8 cellular contexts compared by ENCODE assay signal in genomic region chr5:77129386-77129785, GRCh38. TPM values are rescaled to one million over a fixed set of nuclear protein-coding genes. Genes with fewer than 3 reads are reported as not detected.
DNase-seq lines count a peak whose midpoint lies in the region; ATAC-seq and TF ChIP-seq lines count a peak whose summit lies in the region.

No MANE protein-coding gene starts in this region.

- CTCF ChIA-PET in SK-N-SH (lab: Yijun Ruan, JAX) = interaction anchor here (0.9 to 2.8 kb wide), 12 partner anchors 9 to 363 kb away, joined by 3 to 15 read pairs (median 3); partner anchors contain the start of gene WDR41

- H3F3A ChIP-seq in SK-N-SH (replicated peaks; ENCODE audit: insufficient read depth) = peaks cover 15% of the 10 kb centered on the region

- H3K4me3 ChIP-seq in SK-N-SH (ENCODE audit: low read depth in 2 of 2, low read length in 1 of 2) (peak overlapping the region in 1 of 2 experiments; percentile 17; a peak in 1 of 4 replicates), hepatocyte (no peak overlapping the region), spleen (no peak overlapping the region)

- H3K79me2 ChIP-seq in SK-N-SH (ENCODE audit: insufficient read depth) = no peaks in the 10 kb centered on the region
- no peaks in the 10 kb centered on the region for H3K79me2 ChIP-seq in hepatocyte

- POLR2A ChIA-PET in SK-N-SH (lab: Yijun Ruan, JAX) = no interaction called here

- TF ChIP-seq CTCF in GM13977 (IDR thresholded peaks at IDR 0.05; ENCODE audit: extremely low read depth, insufficient read depth, missing control alignments) (peak; percentile 32), SK-N-SH (IDR thresholded peaks at IDR 0.05) (peak; percentile 62), hepatocyte (IDR thresholded peaks at IDR 0.05; ENCODE audit: poor library complexity) (peak; percentile 37), spleen (IDR thresholded peaks at IDR 0.05 in 8 of 11, conservative IDR thresholded peaks at IDR 0.05 in 3 of 11) (no peak)

- no peaks in the 10 kb centered on the region for H3K36me3 ChIP-seq in SK-N-SH (replicated peaks in 1 of 2; ENCODE audit: control insufficient read depth in 1 of 2, insufficient read depth in 2 of 2, low read length in 1 of 2)
- H3K36me3 ChIP-seq in hepatocyte (replicated peaks; ENCODE audit: insufficient read depth, low read depth) = no peaks in the 10 kb centered on the region
- no peaks in the 10 kb centered on the region for H3K36me3 ChIP-seq in spleen

- in situ Hi-C loops in GM13977 (cut with MboI; ENCODE audit: low pct_unique_long_range_greater_than_20kb, low sequenced_read_pairs, unreplicated experiment) = no loop called here

- H3K4me2 ChIP-seq in SK-N-SH (no peak overlapping the region), hepatocyte (no peak overlapping the region)

- WGBS in SK-N-SH (ENCODE audit: low lambda C conversion rate) = 85% methylated on average over 5 of the region's 5 CpGs
- WGBS in hepatocyte (ENCODE audit: low lambda C conversion rate, missing lambda C conversion rate) = 66% methylated on average over 5 of the region's 5 CpGs
- 63 to 76% (median 71%) methylated on average over 5 of the region's 5 CpGs for WGBS in spleen, 5 donors

- DNase-seq in AG20443 (ENCODE audit: low spot score) = peak; percentile 37
- no peak for DNase-seq in GM13977 (ENCODE audit: low spot score)
- peak; percentile 46 for DNase-seq in SK-N-SH
- DNase-seq in hepatocyte (ENCODE audit: low spot score) = peak; percentile 38
- DNase-seq in posterior vena cava (ENCODE audit: low spot score) = no peak
- DNase-seq in spleen = no peak

- ATAC-seq in HG02588 (IDR thresholded peaks at IDR 0.05; ENCODE audit: unreplicated experiment) (no peak), HG03378 (IDR thresholded peaks at IDR 0.05; ENCODE audit: unreplicated experiment) (no peak)

- H3K4me1 ChIP-seq in SK-N-SH (ENCODE audit: control insufficient read depth in 1 of 2, insufficient read depth in 2 of 2, low read depth in 1 of 2, low read length in 1 of 2) (0 out of 4 replicates have a peak, but pooled peaks cover 0 to 4% of the 10 kb centered on the region in 2 experiments), hepatocyte (ENCODE audit: insufficient read depth) (no peaks in the 10 kb centered on the region), spleen (no peaks in the 10 kb centered on the region)

- H3K9ac ChIP-seq in SK-N-SH = no peak overlapping the region

- peak; percentile 60 for TF ChIP-seq RAD21 in SK-N-SH (IDR thresholded peaks at IDR 0.05; ENCODE audit: low read length)

- H3K27me3 ChIP-seq in SK-N-SH (ENCODE audit: insufficient read depth) = peaks cover 51% of the 10 kb centered on the region
- no peaks in the 10 kb centered on the region for H3K27me3 ChIP-seq in hepatocyte
- no peaks in the 10 kb centered on the region for H3K27me3 ChIP-seq in spleen (replicated peaks in 1 of 7)

- H3K9me2 ChIP-seq in SK-N-SH (no peaks in the 10 kb centered on the region), hepatocyte (replicated peaks; ENCODE audit: insufficient read depth) (no peaks in the 10 kb centered on the region)

- H4K20me1 ChIP-seq in SK-N-SH (ENCODE audit: insufficient read depth) = peaks cover 18% of the 10 kb centered on the region
- H4K20me1 ChIP-seq in hepatocyte (ENCODE audit: insufficient read depth, poor library complexity, severe bottlenecking) = no peaks in the 10 kb centered on the region

- H3K27ac ChIP-seq in SK-N-SH (ENCODE audit: low read depth in 2 of 2, low read length in 1 of 2) = no peak overlapping the region
- H3K27ac ChIP-seq in hepatocyte = no peak overlapping the region
- H3K27ac ChIP-seq in spleen = no peak overlapping the region

- intact Hi-C loops in posterior vena cava (cut with DNase I) = no loop called here
- intact Hi-C loops in spleen (cut with DNase I; ENCODE audit: low total_unique reads) = no loop called here

- no peak overlapping the region for H2AFZ ChIP-seq in SK-N-SH (ENCODE audit: low read depth)
- H2AFZ ChIP-seq in hepatocyte = no peak overlapping the region

- TF ChIP-seq EP300 in SK-N-SH (IDR thresholded peaks at IDR 0.05; ENCODE audit: borderline replicate concordance in 1 of 2, low read depth in 1 of 2, low read length in 1 of 2) = no peak

- TF ChIP-seq POLR2A in spleen (IDR thresholded peaks at IDR 0.05) = no peak

- H3K9me3 ChIP-seq in SK-N-SH (no peaks in the 10 kb centered on the region), hepatocyte (ENCODE audit: low read depth) (no peaks in the 10 kb centered on the region), spleen (no peaks in the 10 kb centered on the region)

TF ChIP-seq in SK-N-SH, 30 proteins besides CTCF, POLR2A, EP300 and RAD21:
- peak; percentile 48 for TF ChIP-seq SMC3 (IDR thresholded peaks at IDR 0.05; ENCODE audit: low read depth, low read length)
- no peak for TF ChIP-seq USF2 (IDR thresholded peaks at IDR 0.05; ENCODE audit: borderline replicate concordance, low read depth, low read length)
- TF ChIP-seq TCF12 (IDR thresholded peaks at IDR 0.05) = no peak
- no peak for TF ChIP-seq FOXJ3 (CRISPR knock-in tag; IDR thresholded peaks at IDR 0.05)
- TF ChIP-seq REST (IDR thresholded peaks at IDR 0.05; ENCODE audit: low read depth, low read length) = no peak
- TF ChIP-seq YY1 (IDR thresholded peaks at IDR 0.05; ENCODE audit: low read depth) = no peak

RNA-seq across cellular contexts. Expression of gene ZBED3, which starts 42.3 kb away (rescaled TPM):
- 5.8 TPM in 2 replicates for polyA plus RNA-seq in SK-N-SH (2012; rRNA removed)
- 4.8 and 5.1 TPM in 2 replicates for polyA plus RNA-seq in SK-N-SH (2012; cell fraction: cytosol; rRNA removed)
- polyA plus RNA-seq in SK-N-SH (2012; cell fraction: nucleus; rRNA removed) = 4.3 and 5.1 TPM in 2 replicates
- 6.0 and 6.2 TPM in 2 replicates for total RNA-seq in hepatocyte
- polyA plus RNA-seq in hepatocyte = 27.2 and 29.8 TPM in 2 replicates
- 1 to 10 TPM; 7.8 to 9.7 TPM for total RNA-seq in posterior vena cava
- total RNA-seq in spleen = 10 to 100 TPM in 2 of 7 donors, 1 to 10 TPM in 5; 4.8 to 13.8 (median 8.1) TPM
- 1 to 10 TPM; 1.6 to 2.5 (median 1.8) TPM for polyA plus RNA-seq in spleen

Comparison
In these comparisons a context has a peak if more than half of its experiments do, and no peak if none do; other contexts are left out.
1. DNase-seq: peak in AG20443 (single experiment), SK-N-SH (single experiment) and hepatocyte (single experiment); none in GM13977 (single experiment), posterior vena cava (single experiment) and spleen (single experiment).
2. CTCF ChIP-seq: peak in GM13977 (single experiment), SK-N-SH (single experiment) and hepatocyte (single experiment); none in spleen (0 of 11).